2 cellular contexts compared by ENCODE assay signal in genomic region chr5:131156971-131157370, GRCh38.
A peak's percentile ranks its signal among the peaks of the same experiment; 100 is the strongest.
TF ChIP-seq lines count a peak whose summit lies in the region.

No MANE protein-coding gene starts in this region.

TF ChIP-seq in HepG2, 621 proteins besides CTCF, POLR2A, EP300 and RAD21:
- TF ChIP-seq ZSCAN30 (CRISPR knock-in tag; IDR thresholded peaks at IDR 0.05) (no peak), AGO2 (optimal IDR thresholded peaks at IDR 0.05; ENCODE audit: low read depth, low read length) (peak; percentile 16)

TF ChIP-seq in WTC11, 78 proteins besides CTCF, POLR2A, EP300 and RAD21:
- TF ChIP-seq AFF4 (CRISPR knock-in tag; IDR thresholded peaks at IDR 0.05; ENCODE audit: borderline replicate concordance) = no peak
- TF ChIP-seq ZNF219 (CRISPR knock-in tag; IDR thresholded peaks at IDR 0.05; ENCODE audit: borderline replicate concordance) = no peak
- no peak for TF ChIP-seq ZNF671 (CRISPR knock-in tag; IDR thresholded peaks at IDR 0.05)
- no peak for TF ChIP-seq HMGXB4 (CRISPR knock-in tag; IDR thresholded peaks at IDR 0.05)
- no peak for TF ChIP-seq GTF2I (CRISPR knock-in tag; conservative IDR thresholded peaks at IDR 0.05)
- TF ChIP-seq USF2 (CRISPR knock-in tag; IDR thresholded peaks at IDR 0.05) = no peak
- no peak for TF ChIP-seq ZNF532 (CRISPR knock-in tag; IDR thresholded peaks at IDR 0.05; ENCODE audit: borderline replicate concordance)
- TF ChIP-seq AR (CRISPR knock-in tag; IDR thresholded peaks at IDR 0.05) = no peak
- TF ChIP-seq ZNF121 (CRISPR knock-in tag; IDR thresholded peaks at IDR 0.05) = no peak
- TF ChIP-seq E2F1 (CRISPR knock-in tag; IDR thresholded peaks at IDR 0.05) = no peak
TF ChIP-seq in WTC11: peak in this region for 0.
